1 cellular context compared by ENCODE assay signal in genomic region chr5:62256161-62257017, GRCh38.
TF ChIP-seq lines count a peak whose summit lies in the region.

No MANE protein-coding gene starts in this region.

TF ChIP-seq in K562, 482 proteins besides CTCF, POLR2A, EP300 and RAD21 (continued from another document and continues in another):
- peak in 1 of 2 experiments; percentile 58; a peak in 2 of 4 replicates for TF ChIP-seq ZNF318 (IDR thresholded peaks at IDR 0.05; ENCODE audit: borderline replicate concordance in 1 of 2, low read depth in 1 of 2)
- no peak for TF ChIP-seq BRCA1 (IDR thresholded peaks at IDR 0.05)
- TF ChIP-seq BRCA1 (CRISPR knock-in tag; IDR thresholded peaks at IDR 0.05): no peak
- TF ChIP-seq ZNF407 (IDR thresholded peaks at IDR 0.05; ENCODE audit: low read depth): no peak
- no peak for TF ChIP-seq ZNF449 (CRISPR knock-in tag; IDR thresholded peaks at IDR 0.05)
- no peak for TF ChIP-seq MCM5 (IDR thresholded peaks at IDR 0.05; ENCODE audit: low read depth)
- TF ChIP-seq FOXP1 (CRISPR knock-in tag; IDR thresholded peaks at IDR 0.05): no peak
- TF ChIP-seq L3MBTL2 (IDR thresholded peaks at IDR 0.05): peak; percentile 83
- TF ChIP-seq ID3 (CRISPR knock-in tag; IDR thresholded peaks at IDR 0.05): no peak
- no peak for TF ChIP-seq ID3 (tag; IDR thresholded peaks at IDR 0.05)
- no peak for TF ChIP-seq TRIM28 (IDR thresholded peaks at IDR 0.05)
- peak; percentile 71 for TF ChIP-seq TFAP4 (CRISPR knock-in tag; IDR thresholded peaks at IDR 0.05; ENCODE audit: borderline replicate concordance)
- TF ChIP-seq ZBTB49 (CRISPR knock-in tag; IDR thresholded peaks at IDR 0.05; ENCODE audit: borderline replicate concordance): no peak
- TF ChIP-seq CTBP1 (IDR thresholded peaks at IDR 0.05; ENCODE audit: borderline replicate concordance): peak; percentile 90
- peak; percentile 75 for TF ChIP-seq HDAC2 (IDR thresholded peaks at IDR 0.05)
- no peak for TF ChIP-seq ZBED1 (IDR thresholded peaks at IDR 0.05)
- TF ChIP-seq ZFPM2 (CRISPR knock-in tag; IDR thresholded peaks at IDR 0.05): no peak
- peak; percentile 47; the same call in 1 of the 2 replicates for TF ChIP-seq SOX6 (IDR thresholded peaks at IDR 0.05)
- TF ChIP-seq HDAC8 (tag; IDR thresholded peaks at IDR 0.05): no peak
- TF ChIP-seq CXXC5 (CRISPR knock-in tag; IDR thresholded peaks at IDR 0.05): peak; percentile 41
- TF ChIP-seq ZNF282 (CRISPR knock-in tag; IDR thresholded peaks at IDR 0.05): no peak
- TF ChIP-seq ZBTB8A (IDR thresholded peaks at IDR 0.05; ENCODE audit: partially characterized antibody): no peak
- 0 out of 2 replicates have a peak, but pooled peaks have one; percentile 57 for TF ChIP-seq ZEB2 (IDR thresholded peaks at IDR 0.05)
- TF ChIP-seq MAZ (CRISPR knock-in tag; conservative IDR thresholded peaks at IDR 0.05 in 1 of 2, IDR thresholded peaks at IDR 0.05 in 1 of 2): no peak
- peak in 1 of 2 experiments; percentile 89; a peak in 2 of 4 replicates for TF ChIP-seq RCOR1 (IDR thresholded peaks at IDR 0.05; ENCODE audit: borderline replicate concordance in 1 of 2, low read depth in 2 of 2, low read length in 2 of 2)
- no peak for TF ChIP-seq ZNF253 (CRISPR knock-in tag; conservative IDR thresholded peaks at IDR 0.05)
- peak; percentile 56 for TF ChIP-seq MEIS2 (IDR thresholded peaks at IDR 0.05; ENCODE audit: partially characterized antibody)
- TF ChIP-seq ZNF140 (CRISPR knock-in tag; IDR thresholded peaks at IDR 0.05): no peak
- no peak for TF ChIP-seq ELK3 (CRISPR knock-in tag; IDR thresholded peaks at IDR 0.05)
- TF ChIP-seq RAD51 (IDR thresholded peaks at IDR 0.05; ENCODE audit: borderline replicate concordance, low read depth): peak; percentile 74
- no peak for TF ChIP-seq TAF1 (IDR thresholded peaks at IDR 0.05; ENCODE audit: control insufficient read depth, extremely low read depth, insufficient read depth, low read length, severe bottlenecking)
- no peak for TF ChIP-seq ZNF75A (CRISPR knock-in tag; IDR thresholded peaks at IDR 0.05)
- no peak for TF ChIP-seq XRCC5 (IDR thresholded peaks at IDR 0.05; ENCODE audit: low read depth, low read length)
- no peak for TF ChIP-seq XRCC3 (IDR thresholded peaks at IDR 0.05)
